Comparison of ENCODE assay signal across 18 cellular contexts in the genomic region with DNA sequence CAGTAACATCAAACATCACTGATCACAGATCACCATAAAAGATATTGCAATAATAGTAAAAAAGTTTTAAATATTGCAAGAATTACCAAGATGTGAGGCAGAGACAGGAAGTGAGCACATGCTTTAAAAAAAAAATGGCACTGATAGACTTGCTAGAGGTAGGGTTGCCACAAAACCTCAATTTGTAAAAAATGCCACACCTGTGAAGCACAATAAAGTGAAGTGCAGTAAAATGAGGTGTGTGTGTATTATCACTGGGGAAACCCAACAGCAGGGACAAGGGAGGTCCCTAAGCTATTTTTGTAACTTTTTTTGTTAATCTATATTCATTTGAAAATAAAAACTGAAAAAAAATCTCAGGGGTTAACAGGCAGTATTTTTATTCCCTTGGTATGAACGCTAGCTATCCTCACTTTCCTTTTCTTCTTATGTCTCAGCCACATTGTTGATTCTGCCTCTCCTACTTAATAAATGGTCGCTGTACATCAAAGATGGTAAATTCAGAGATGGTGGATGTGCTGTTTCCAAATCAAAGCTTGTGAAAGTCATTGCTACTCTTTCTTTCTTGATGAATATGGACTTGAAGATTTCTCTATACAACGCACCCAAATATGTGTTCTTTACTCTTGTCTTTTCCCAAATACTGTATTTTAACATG. TPM values are rescaled to one million over a fixed set of nuclear protein-coding genes. Genes with fewer than 3 reads are reported as not detected.
A peak's percentile ranks its signal among the peaks of the same experiment; 100 is the strongest.
DNase-seq lines count a peak whose midpoint lies in the region; ATAC-seq, FAIRE-seq and TF ChIP-seq lines count a peak whose summit lies in the region.
"Had no signal": no experiment of that assay in that cellular context is flagged by ENCODE, and none has a peak within 500 bp of the region (broad histone marks: within the 10 kb centered on the region; RNA-seq: fewer than 3 reads in every experiment).

No MANE protein-coding gene starts in this region.

- no peaks in the 10 kb centered on the region for H4K20me1 ChIP-seq in OCI-LY7 (ENCODE audit: insufficient read depth, low read length)

- no peak for TF ChIP-seq CTCF in CD8-positive, alpha-beta T cell (IDR thresholded peaks at IDR 0.05)
- TF ChIP-seq CTCF in OCI-LY7 (conservative IDR thresholded peaks at IDR 0.05; ENCODE audit: low read length) (no peak), nephron progenitor cell (IDR thresholded peaks at IDR 0.05) (no peak)

- in situ Hi-C loops in KBM-7 (cut with MboI; ENCODE audit: low pct_unique_long_range_greater_than_20kb, low sequenced_read_pairs), result no loop called here

- H3K4me3 Mint-ChIP-seq in CD8-positive, alpha-beta T cell, result peak overlapping the region; percentile 16
- H3K4me3 Mint-ChIP-seq in memory B cell (no peak overlapping the region), nephron progenitor cell (no peak overlapping the region)
- H3K4me3 Mint-ChIP-seq: activated B cell treated with CpG ODN at 0.5 μM for 24 hours, endodermal cell, H9, neural crest cell had no signal

- peak overlapping the region; percentile 77 for H3K27ac Mint-ChIP-seq in CD8-positive, alpha-beta T cell
- H3K27ac Mint-ChIP-seq in memory B cell (no peak overlapping the region), nephron progenitor cell (no peak overlapping the region)
- H3K27ac Mint-ChIP-seq: activated B cell treated with CpG ODN at 0.5 μM for 24 hours, endodermal cell, H9 had no signal

- H3K9me3 ChIP-seq in CD8-positive, alpha-beta T cell (ENCODE audit: low read length), result no peaks in the 10 kb centered on the region
- peaks cover 9% of the 10 kb centered on the region; the same call in 1 of the 2 replicates for H3K9me3 ChIP-seq in OCI-LY7 (ENCODE audit: low read length)
- H3K9me3 ChIP-seq: tibial artery had no signal

- FAIRE-seq in GM18507 (lab: Jason Lieb, UNC), result peak; percentile 51
- FAIRE-seq: HTR-8/SVneo, kidney had no signal

- no peaks in the 10 kb centered on the region for H3K36me3 Mint-ChIP-seq in CD8-positive, alpha-beta T cell
- H3K36me3 Mint-ChIP-seq in memory B cell (no peaks in the 10 kb centered on the region), nephron progenitor cell (ENCODE audit: low read depth) (no peaks in the 10 kb centered on the region)

- H3K9me3 Mint-ChIP-seq in CD8-positive, alpha-beta T cell, result no peaks in the 10 kb centered on the region
- H3K9me3 Mint-ChIP-seq in memory B cell (no peaks in the 10 kb centered on the region), nephron progenitor cell (peaks cover 3% of the 10 kb centered on the region)
- H3K9me3 Mint-ChIP-seq: activated B cell treated with CpG ODN at 0.5 μM for 24 hours, H9 had no signal

- H3K27me3 Mint-ChIP-seq in CD8-positive, alpha-beta T cell (ENCODE audit: low read depth), result no peaks in the 10 kb centered on the region
- H3K27me3 Mint-ChIP-seq in memory B cell (peaks cover 8% of the 10 kb centered on the region), nephron progenitor cell (ENCODE audit: low read depth, poor library complexity) (no peaks in the 10 kb centered on the region)

- no peak overlapping the region for H3K4me2 ChIP-seq in OCI-LY7 (ENCODE audit: low read length)

- peaks cover 34% of the 10 kb centered on the region for H3K4me1 ChIP-seq in CD8-positive, alpha-beta T cell (ENCODE audit: insufficient read depth, low read length)
- H3K4me1 ChIP-seq in OCI-LY7 (ENCODE audit: insufficient read depth, low read length, poor library complexity, severe bottlenecking), result peaks cover 7% of the 10 kb centered on the region
- H3K4me1 ChIP-seq: tibial artery had no signal

- peak overlapping the region; percentile 68; the same call in 1 of the 2 replicates for H2AFZ ChIP-seq in OCI-LY7 (ENCODE audit: low read length)

- peak overlapping the region; percentile 7 for H3K27ac ChIP-seq in CD8-positive, alpha-beta T cell (ENCODE audit: low read depth, low read length)
- no peak overlapping the region for H3K27ac ChIP-seq in OCI-LY7 (ENCODE audit: low read depth, low read length, poor library complexity, severe bottlenecking)
- H3K27ac ChIP-seq: tibial artery had no signal

- peak in 2 of 7 experiments; percentile 12 to 49 for DNase-seq in CD8-positive, alpha-beta T cell
- no peak for DNase-seq in GM18507 (ENCODE audit: extremely low spot score, insufficient read length, low read depth)
- DNase-seq in OCI-LY7 (ENCODE audit: low spot score), result peak; percentile 8
- DNase-seq in memory B cell (ENCODE audit: low spot score in 2 of 2), result no peak
- no peak for DNase-seq in NCI-H1694 treated with DMSO at 0.1 percent for 48 hours (lab: John Stamatoyannopoulos, UW)
- no peak for DNase-seq in KBM-7
- DNase-seq in nephron progenitor cell, result no peak
- DNase-seq: activated B cell treated with CpG ODN at 0.5 μM for 24 hours, anterior cingulate cortex, endodermal cell, H9, kidney, NCI-H146, NCI-H226, SHP77, tibial artery had no signal

- H3K79me2 ChIP-seq in OCI-LY7 (ENCODE audit: insufficient read depth, low read depth, low read length), result no peaks in the 10 kb centered on the region

- no peaks in the 10 kb centered on the region for H3K9me2 ChIP-seq in OCI-LY7 (ENCODE audit: insufficient read depth, low read length)

- intact Hi-C loops in CD8-positive, alpha-beta T cell (cut with DNase I, micrococcal nuclease), result no loop called here
- intact Hi-C loops in OCI-LY7 (cut with micrococcal nuclease; ENCODE audit: unreplicated experiment), result no loop called here

- peak; percentile 91 for ATAC-seq in CD8-positive, alpha-beta T cell
- peak; percentile 34 for ATAC-seq in memory B cell (ENCODE audit: low read depth)

- CTCF ChIA-PET in CD8-positive, alpha-beta T cell (lab: Charles Lee), result interaction anchor here (1.1 kb wide), 1 partner anchor 57 kb away, joined by 3 read pairs; no protein-coding TSS in a partner anchor
- CTCF ChIA-PET in OCI-LY7 (lab: Charles Lee; ENCODE audit: unreplicated experiment), result no interaction called here

- H3K27me3 ChIP-seq in CD8-positive, alpha-beta T cell (ENCODE audit: insufficient read depth, low read length), result no peaks in the 10 kb centered on the region
- H3K27me3 ChIP-seq: tibial artery had no signal

- H3K4me1 Mint-ChIP-seq in CD8-positive, alpha-beta T cell (ENCODE audit: low read depth), result peaks cover 50% of the 10 kb centered on the region
- H3K4me1 Mint-ChIP-seq in memory B cell (peaks cover 5% of the 10 kb centered on the region), nephron progenitor cell (no peaks in the 10 kb centered on the region)
- H3K4me1 Mint-ChIP-seq: activated B cell treated with CpG ODN at 0.5 μM for 24 hours, endodermal cell, H9, neural crest cell had no signal

- POLR2A ChIA-PET in CD8-positive, alpha-beta T cell (lab: Charles Lee), result interaction anchor here (0.8 to 1.4 kb wide), 3 partner anchors 53 to 267 kb away, joined by 3 read pairs; no protein-coding TSS in a partner anchor
- POLR2A ChIA-PET in OCI-LY7 (lab: Charles Lee), result interaction anchor here (0.8 to 1.4 kb wide), 3 partner anchors 12 to 32 kb away, joined by 3 to 4 read pairs (median 3); no protein-coding TSS in a partner anchor

- H3K36me3 ChIP-seq in CD8-positive, alpha-beta T cell (ENCODE audit: insufficient read depth, low read length), result no peaks in the 10 kb centered on the region
- no peaks in the 10 kb centered on the region; the same call in 1 of the 2 replicates for H3K36me3 ChIP-seq in OCI-LY7 (ENCODE audit: insufficient read depth, low read length)
- H3K36me3 ChIP-seq: tibial artery had no signal

- no TSS peak for BruUV-seq in OCI-LY7 (replicated peaks; lab: Mats Ljungman, UMichigan)

- no peak overlapping the region for H3K4me3 ChIP-seq in CD8-positive, alpha-beta T cell (ENCODE audit: low read depth, low read length)
- H3K4me3 ChIP-seq in OCI-LY7 (ENCODE audit: low read depth, low read length, poor library complexity, severe bottlenecking), result no peak overlapping the region
- H3K4me3 ChIP-seq: tibial artery had no signal

RNA-seq across cellular contexts. Expression of a gene that starts 14.0 kb away (rescaled TPM):
- total RNA-seq in CD8-positive, alpha-beta T cell, result 10 to 100 TPM; 12.3 to 13.1 TPM
- under 0.01 and 0.03 TPM in 2 replicates for total RNA-seq in OCI-LY7 (2014; rRNA removed; shearing (Covaris generic))
- 0.04 and 0.18 TPM in 2 replicates for total RNA-seq in OCI-LY7 (2022)
- total RNA-seq: H9 had no signal

Comparison
In these comparisons a context has a peak if more than half of its experiments do, and no peak if none do; other contexts are left out.
1. RNA of a gene that starts 14.0 kb away (total RNA-seq): 12.3 to 13.1 TPM in CD8-positive, alpha-beta T cell; under 0.01 to 0.18 TPM in OCI-LY7; every median in the first group is over 10 times any median in the second.